11 cellular contexts compared by ENCODE assay signal in genomic region chr13:101623469-101624209, GRCh38.
DNase-seq lines count a peak whose midpoint lies in the region; ATAC-seq and TF ChIP-seq lines count a peak whose summit lies in the region.
"Had no signal": no experiment of that assay in that cellular context is flagged by ENCODE, and none has a peak within 500 bp of the region (broad histone marks: within the 10 kb centered on the region; RNA-seq: fewer than 3 reads in every experiment).

No MANE protein-coding gene starts in this region.

- peak overlapping the region; percentile 8 to 51 (median 22); a peak in 14 of 20 replicates for H3K4me3 ChIP-seq in BLaER1 treated with 17β-estradiol and CSF1 and Interleukin-3, amounts not matched to agents 10 nM and 100 nM
- H3K4me3 ChIP-seq in Loucy (ENCODE audit: low read length, poor library complexity, severe bottlenecking): no peak overlapping the region
- H3K4me3 ChIP-seq in choroid plexus epithelial cell (ENCODE audit: low read depth, low read length): no peak overlapping the region
- H3K4me3 ChIP-seq: pancreas had no signal

- H3K9me3 ChIP-seq in BLaER1 treated with 17β-estradiol and CSF1 and Interleukin-3, amounts not matched to agents 10 nM and 100 nM (replicated peaks in 1 of 11): no peaks in the 10 kb centered on the region
- no peaks in the 10 kb centered on the region for H3K9me3 ChIP-seq in Loucy (ENCODE audit: insufficient read depth, low read depth, low read length)
- H3K9me3 ChIP-seq: pancreas had no signal

- H2AFZ ChIP-seq in Loucy (ENCODE audit: low read length): peak overlapping the region; percentile 36; the same call in 1 of the 2 replicates

- no peaks in the 10 kb centered on the region for H3K27me3 Mint-ChIP-seq in naive B cell

- no peaks in the 10 kb centered on the region for H3K9me2 ChIP-seq in Loucy (replicated peaks; ENCODE audit: low read depth, low read length)

- DNase-seq in choroid plexus epithelial cell (ENCODE audit: low read depth) (peak; percentile 46), naive B cell (no peak), NOMO-1 (lab: John Stamatoyannopoulos, UW; ENCODE audit: unreplicated experiment in 2 of 2) (no peak)
- no peak for DNase-seq in stimulated activated CD4-positive, alpha-beta T cell treated with anti-CD3 and anti-CD28 coated beads, Interleukin-4, amount 100 ng/mL, for 24 hours
- DNase-seq: NCI-H526 treated with DMSO at 0.1 percent for 48 hours, pancreas had no signal

- peak overlapping the region; percentile 57 to 80 (median 70) for H3K9ac ChIP-seq in BLaER1 treated with 17β-estradiol and CSF1 and Interleukin-3, amounts not matched to agents 10 nM and 100 nM
- H3K9ac ChIP-seq in Loucy (ENCODE audit: low read depth, low read length, poor library complexity, severe bottlenecking): no peak overlapping the region

- H3K27ac Mint-ChIP-seq in naive B cell: peak overlapping the region; percentile 87 to 93 (median 90)

- H3K4me1 ChIP-seq in BLaER1 treated with 17β-estradiol and CSF1 and Interleukin-3, amounts not matched to agents 10 nM and 100 nM: peaks cover 37 to 56% (median 43%) of the 10 kb centered on the region in 10 experiments
- H3K4me1 ChIP-seq in Loucy (ENCODE audit: insufficient read depth, low read length, poor library complexity, severe bottlenecking): peaks cover 26% of the 10 kb centered on the region
- H3K4me1 ChIP-seq: foreskin keratinocyte, pancreas had no signal

- TF ChIP-seq CTCF in Loucy (conservative IDR thresholded peaks at IDR 0.05; ENCODE audit: low read length) (no peak), choroid plexus epithelial cell (conservative IDR thresholded peaks at IDR 0.05; ENCODE audit: low read depth, low read length) (no peak)

- no peaks in the 10 kb centered on the region for H3K9me3 Mint-ChIP-seq in naive B cell

- H4K20me1 ChIP-seq in BLaER1 treated with 17β-estradiol and CSF1 and Interleukin-3, amounts not matched to agents 10 nM and 100 nM: no peaks in the 10 kb centered on the region
- no peaks in the 10 kb centered on the region for H4K20me1 ChIP-seq in Loucy (ENCODE audit: insufficient read depth, low read length, poor library complexity, severe bottlenecking)

- H3F3A ChIP-seq in Loucy (ENCODE audit: low read depth): no peaks in the 10 kb centered on the region

- H3K36me3 Mint-ChIP-seq in naive B cell: no peaks in the 10 kb centered on the region

- H3K4me3 Mint-ChIP-seq in naive B cell: peak overlapping the region; percentile 60 to 89 (median 82)

- H3K4me2 ChIP-seq in BLaER1 treated with 17β-estradiol and CSF1 and Interleukin-3, amounts not matched to agents 10 nM and 100 nM: peak overlapping the region; percentile 68 to 89 (median 80)
- H3K4me2 ChIP-seq in Loucy (ENCODE audit: low read depth, low read length, poor library complexity, severe bottlenecking): peak overlapping the region; percentile 23

- no peaks in the 10 kb centered on the region for H3K27me3 ChIP-seq in BLaER1 treated with 17β-estradiol and CSF1 and Interleukin-3, amounts not matched to agents 10 nM and 100 nM
- no peaks in the 10 kb centered on the region for H3K27me3 ChIP-seq in Loucy (ENCODE audit: insufficient read depth, low read length, poor library complexity, severe bottlenecking)
- H3K27me3 ChIP-seq: foreskin keratinocyte, pancreas had no signal

- H3K27ac ChIP-seq in BLaER1 treated with 17β-estradiol and CSF1 and Interleukin-3, amounts not matched to agents 10 nM and 100 nM: peak overlapping the region; percentile 72 to 88 (median 85)
- H3K27ac ChIP-seq: foreskin keratinocyte had no signal

- peaks cover 24 to 50% (median 34%) of the 10 kb centered on the region in 3 donors for H3K4me1 Mint-ChIP-seq in naive B cell

- ATAC-seq in naive B cell (ENCODE audit: low read depth in 2 of 2) (peak in 1 of 2 donors; percentile 6), GM18520 (IDR thresholded peaks at IDR 0.05; ENCODE audit: unreplicated experiment) (no peak), HG03457 (IDR thresholded peaks at IDR 0.05; ENCODE audit: unreplicated experiment) (no peak)
- ATAC-seq: foreskin keratinocyte had no signal

- no peaks in the 10 kb centered on the region for H3K79me2 ChIP-seq in Loucy (ENCODE audit: insufficient read depth, low read length)

- no peaks in the 10 kb centered on the region for H3K36me3 ChIP-seq in BLaER1 treated with 17β-estradiol and CSF1 and Interleukin-3, amounts not matched to agents 10 nM and 100 nM
- H3K36me3 ChIP-seq in Loucy (ENCODE audit: insufficient read depth, low read length): no peaks in the 10 kb centered on the region
- H3K36me3 ChIP-seq: pancreas had no signal

Comparison
In these comparisons a context has a peak if more than half of its experiments do, and no peak if none do; other contexts are left out.
1. H3K4me3 ChIP-seq: peak in BLaER1 treated with 17β-estradiol and CSF1 and Interleukin-3, amounts not matched to agents 10 nM and 100 nM (10 of 10); none in Loucy (single experiment) and choroid plexus epithelial cell (single experiment).